34 cellular contexts compared by ENCODE assay signal in genomic region chr5:147727200-147727599, GRCh38.
"Had no signal": no experiment of that assay in that cellular context is flagged by ENCODE, and none has a peak within 500 bp of the region (broad histone marks: within the 10 kb centered on the region; RNA-seq: fewer than 3 reads in every experiment).

No MANE protein-coding gene starts in this region.

- H3K4me1 Mint-ChIP-seq: activated B cell treated with CpG ODN at 0.5 μM for 24 hours; activated T-helper 17 cell treated with anti-CD3 and anti-CD28 coated beads, Interleukin-2, amount 50 U/mL, for 72 hours; T-cell had no signal

- H3K27me3 ChIP-seq: body of pancreas, breast epithelium, cardiac muscle cell, colonic mucosa, dorsolateral prefrontal cortex, esophagus muscularis mucosa had no signal

- H3K4me3 Mint-ChIP-seq: activated B cell treated with CpG ODN at 0.5 μM for 24 hours; activated CD8-positive, alpha-beta T cell treated with anti-CD3 and anti-CD28 coated beads for 36 hours; activated naive CD8-positive, alpha-beta T cell; activated T-cell treated with anti-CD3 and anti-CD28 coated beads, Interleukin-2, amount 50 U/mL, for 4 hours; activated T-helper 17 cell treated with anti-CD3 and anti-CD28 coated beads, Interleukin-2, amount 50 U/mL, for 72 hours; dendritic cell treated with granulocyte-macrophage colony-stimulating factor and Interleukin-4, amounts not matched to agents 40 ng/mL and 50 ng/mL, for 4 days; endodermal cell; T-cell; T-helper 1 cell treated with Interleukin-12 subunit alpha and Interleukin-12 subunit beta and Interleukin-4 antibody, amounts not matched to agents 30 μg/mL and 1 μg/mL, for 36 hours had no signal

- H3K27me3 Mint-ChIP-seq: activated B cell treated with CpG ODN at 0.5 μM for 24 hours; activated CD8-positive, alpha-beta T cell treated with anti-CD3 and anti-CD28 coated beads for 36 hours; activated naive CD8-positive, alpha-beta T cell; activated T-helper 17 cell treated with anti-CD3 and anti-CD28 coated beads, Interleukin-2, amount 50 U/mL, for 72 hours; dendritic cell treated with granulocyte-macrophage colony-stimulating factor and Interleukin-4, amounts not matched to agents 40 ng/mL and 50 ng/mL, for 4 days; T-cell had no signal

- ATAC-seq: activated CD4-positive, CD25-positive, alpha-beta regulatory T cell treated with anti-CD3 and anti-CD28 coated beads, Interleukin-2, amount 50 U/mL, for 24 hours; activated CD8-positive, alpha-beta T cell treated with anti-CD3 and anti-CD28 coated beads for 36 hours; activated T-cell treated with anti-CD3 and anti-CD28 coated beads, Interleukin-2, amount 50 U/mL, for 4 hours; activated T-helper 17 cell treated with anti-CD3 and anti-CD28 coated beads, Interleukin-2, amount 50 U/mL, for 72 hours; body of pancreas; T-cell had no signal

- H3K9me3 Mint-ChIP-seq: activated B cell treated with CpG ODN at 0.5 μM for 24 hours; activated CD8-positive, alpha-beta T cell treated with anti-CD3 and anti-CD28 coated beads for 36 hours; activated T-cell treated with anti-CD3 and anti-CD28 coated beads, Interleukin-2, amount 50 U/mL, for 4 hours; endodermal cell had no signal

- H3K4me3 ChIP-seq: body of pancreas, breast epithelium, cardiac muscle cell, colonic mucosa, dorsolateral prefrontal cortex, esophagus muscularis mucosa had no signal

- DNase-seq: activated B cell treated with CpG ODN at 0.5 μM for 24 hours; activated CD4-positive, alpha-beta T cell treated with anti-CD3 and anti-CD28 coated beads for 48 hours; activated CD4-positive, alpha-beta T cell treated with anti-CD3 and anti-CD28 coated beads, Interleukin-2, amount 50 U/mL, for 1 hour; activated CD4-positive, alpha-beta T cell treated with anti-CD3 and anti-CD28 coated beads, Interleukin-2, amount 50 U/mL, for 48 hours; activated CD8-positive, alpha-beta memory T cell treated with anti-CD3 and anti-CD28 coated beads for 24 hours; activated CD8-positive, alpha-beta T cell treated with anti-CD3 and anti-CD28 coated beads for 36 hours; activated effector memory CD4-positive, alpha-beta T cell treated with Interleukin-2 at 50 U/mL for 16 hours; activated gamma-delta T cell treated with Interleukin-2 at 50 U/mL for 16 hours; activated naive CD4-positive, alpha-beta T cell treated with anti-CD3 and anti-CD28 coated beads, Interleukin-2, amount 50 U/mL, for 16 hours; activated naive CD4-positive, alpha-beta T cell treated with Interleukin-2 at 50 U/mL for 16 hours; activated T-cell treated with anti-CD3 and anti-CD28 coated beads, Interleukin-2, amount 50 U/mL, for 4 hours; amniotic stem cell; body of pancreas; central memory CD4-positive, alpha-beta T cell; cerebellar nuclear complex; colonic mucosa; dorsolateral prefrontal cortex; effector memory CD4-positive, alpha-beta T cell; endodermal cell; erythroblast; foreskin melanocyte; head of caudate nucleus; hippocampal formation; T-cell; T1000; WERI-Rb-1 had no signal

- H3K9me3 ChIP-seq: body of pancreas, breast epithelium, colonic mucosa, esophagus muscularis mucosa had no signal

- H3K27ac ChIP-seq: body of pancreas, breast epithelium, cardiac muscle cell, colonic mucosa, dorsolateral prefrontal cortex, esophagus muscularis mucosa, WERI-Rb-1 had no signal

- H3K27ac Mint-ChIP-seq: activated B cell treated with CpG ODN at 0.5 μM for 24 hours; activated CD8-positive, alpha-beta T cell treated with anti-CD3 and anti-CD28 coated beads for 36 hours; activated naive CD8-positive, alpha-beta T cell; activated T-helper 17 cell treated with anti-CD3 and anti-CD28 coated beads, Interleukin-2, amount 50 U/mL, for 72 hours; dendritic cell treated with granulocyte-macrophage colony-stimulating factor and Interleukin-4, amounts not matched to agents 40 ng/mL and 50 ng/mL, for 4 days; endodermal cell; T-cell; T-helper 1 cell treated with Interleukin-12 subunit alpha and Interleukin-12 subunit beta and Interleukin-4 antibody, amounts not matched to agents 30 μg/mL and 1 μg/mL, for 36 hours had no signal

- H3K36me3 ChIP-seq: breast epithelium, cardiac muscle cell, colonic mucosa, esophagus muscularis mucosa, WERI-Rb-1 had no signal

- H3K4me1 ChIP-seq: body of pancreas, breast epithelium, colonic mucosa, esophagus muscularis mucosa had no signal
